13 cellular contexts compared by ENCODE assay signal in the genomic region with DNA sequence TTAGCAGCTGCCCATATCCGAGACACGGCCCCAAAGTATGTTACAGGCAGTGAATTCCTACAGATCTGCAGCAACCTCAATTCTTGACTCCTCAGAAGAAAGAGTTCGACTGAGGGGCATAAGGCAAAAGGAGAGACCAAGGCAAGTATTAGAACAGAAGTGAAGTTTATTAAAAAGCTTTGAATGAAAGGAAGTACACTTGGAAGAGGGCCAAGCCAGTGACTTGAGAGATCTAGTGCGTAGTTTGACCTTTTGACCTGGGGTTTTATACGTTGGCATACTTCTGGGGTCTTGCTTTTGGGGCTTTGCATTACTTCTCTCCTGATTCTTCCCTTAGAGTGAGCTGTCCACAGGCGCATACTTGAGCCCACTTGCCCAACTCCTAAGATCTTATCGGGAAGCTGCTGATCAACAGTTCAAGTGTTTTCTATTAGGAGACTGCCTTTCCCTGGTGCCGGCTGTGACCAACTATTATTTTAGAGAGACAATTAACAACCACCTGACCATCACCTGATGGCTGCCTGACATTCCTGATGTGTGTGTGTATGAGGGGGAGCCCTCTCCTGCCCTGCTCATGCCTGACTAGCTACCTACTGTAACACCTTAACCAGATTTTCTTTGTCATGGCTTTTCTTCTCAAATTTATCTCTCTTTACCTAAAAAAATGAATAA. TPM values are rescaled to one million over a fixed set of nuclear protein-coding genes. Genes with fewer than 3 reads are reported as not detected.
DNase-seq lines count a peak whose midpoint lies in the region; ATAC-seq and TF ChIP-seq lines count a peak whose summit lies in the region.
"Had no signal": no experiment of that assay in that cellular context is flagged by ENCODE, and none has a peak within 500 bp of the region (broad histone marks: within the 10 kb centered on the region; RNA-seq: fewer than 3 reads in every experiment).

No MANE protein-coding gene starts in this region.

- no peaks in the 10 kb centered on the region for H3K27me3 ChIP-seq in CD4-positive, alpha-beta T cell (ENCODE audit: control insufficient read depth, insufficient read depth, low read length)
- H3K27me3 ChIP-seq in HCT116 (ENCODE audit: insufficient read depth, low read length), result no peaks in the 10 kb centered on the region

- no peak for DNase-seq in CD4-positive, alpha-beta T cell
- DNase-seq in HCT116 (ENCODE audit: low read depth, low spot score), result no peak
- DNase-seq in activated T-helper 1 cell treated with anti-CD3 and anti-CD28 coated beads, Interleukin-12 subunit alpha, Interleukin-12 subunit beta, Interleukin-2, Interleukin-4 antibody, amounts not matched to agents 30 ng/mL and 10 ng/mL and 1 ng/mL, durations not matched to agents 14 hours and 24 hours and 36 hours (ENCODE audit: low spot score), result no peak
- no peak for DNase-seq in naive B cell
- no peak for DNase-seq in NCI-H510A (lab: John Stamatoyannopoulos, UW)
- DNase-seq in HUDEP-2 (lab: John Stamatoyannopoulos, UW; ENCODE audit: unreplicated experiment in 76 of 76), result no peak
- no peak for DNase-seq in Ammon's horn (ENCODE audit: low spot score)
- DNase-seq: activated CD8-positive, alpha-beta T cell treated with anti-CD3 and anti-CD28 coated beads for 36 hours; activated naive CD4-positive, alpha-beta T cell treated with anti-CD3 and anti-CD28 coated beads, Interleukin-2, amount 50 U/mL, for 16 hours; NCI-H1436; NCI-H82; stimulated activated CD8-positive, alpha-beta memory T cell treated with anti-CD3 and anti-CD28 coated beads, Interleukin-4, amount 100 ng/mL, for 48 hours had no signal

- H3K4me3 Mint-ChIP-seq in CD4-positive, alpha-beta T cell, result peak overlapping the region; percentile 96
- H3K4me3 Mint-ChIP-seq in activated T-helper 1 cell treated with anti-CD3 and anti-CD28 coated beads, Interleukin-12 subunit alpha, Interleukin-12 subunit beta, Interleukin-2, Interleukin-4 antibody, amounts not matched to agents 30 ng/mL and 10 ng/mL and 1 ng/mL, durations not matched to agents 14 hours and 24 hours and 36 hours, result peak overlapping the region; percentile 67
- H3K4me3 Mint-ChIP-seq in naive B cell, result peak overlapping the region in 7 of 8 donors; percentile 21 to 95 (median 44)

- H3K9ac ChIP-seq in HCT116 (ENCODE audit: low read length), result no peak overlapping the region

- no peaks in the 10 kb centered on the region for H3K36me3 ChIP-seq in HCT116 (ENCODE audit: control insufficient read depth in 1 of 2, insufficient read depth in 2 of 2, low read length in 2 of 2)

- H3K9me3 ChIP-seq in CD4-positive, alpha-beta T cell (ENCODE audit: control insufficient read depth, low read length), result no peaks in the 10 kb centered on the region
- H3K9me3 ChIP-seq in HCT116 (ENCODE audit: control insufficient read depth in 1 of 2, insufficient read depth in 1 of 2, low read depth in 1 of 2, low read length in 2 of 2), result no peaks in the 10 kb centered on the region

- CTCF ChIA-PET in CD4-positive, alpha-beta T cell (lab: Charles Lee), result no interaction called here
- CTCF ChIA-PET in HCT116 (lab: Charles Lee), result no interaction called here

- RAD21 ChIA-PET in HCT116 (lab: Charles Lee; ENCODE audit: low non-redundant PET in 1 of 2, low total read pairs in 2 of 2, uncharacterized antibody in 2 of 2, unreplicated experiment in 2 of 2), result no interaction called here

- no peak overlapping the region for H2AFZ ChIP-seq in HCT116 (ENCODE audit: low read depth, low read length, poor library complexity, severe bottlenecking)

- ATAC-seq in CD4-positive, alpha-beta T cell (ENCODE audit: poor library complexity), result no peak
- ATAC-seq in HCT116 (no peak), naive B cell (ENCODE audit: low read depth in 2 of 2) (no peak), GM21825 (IDR thresholded peaks at IDR 0.05; ENCODE audit: unreplicated experiment) (no peak)
- ATAC-seq: activated CD8-positive, alpha-beta T cell treated with anti-CD3 and anti-CD28 coated beads for 36 hours had no signal

- H3K36me3 Mint-ChIP-seq in CD4-positive, alpha-beta T cell (ENCODE audit: low read depth), result no peaks in the 10 kb centered on the region
- peaks cover 9% of the 10 kb centered on the region for H3K36me3 Mint-ChIP-seq in activated T-helper 1 cell treated with anti-CD3 and anti-CD28 coated beads, Interleukin-12 subunit alpha, Interleukin-12 subunit beta, Interleukin-2, Interleukin-4 antibody, amounts not matched to agents 30 ng/mL and 10 ng/mL and 1 ng/mL, durations not matched to agents 14 hours and 24 hours and 36 hours (ENCODE audit: low read depth)
- no peaks in the 10 kb centered on the region for H3K36me3 Mint-ChIP-seq in naive B cell

- TF ChIP-seq RAD21 in HCT116 (IDR thresholded peaks at IDR 0.05; ENCODE audit: low read depth), result no peak

- no peaks in the 10 kb centered on the region for H3K27me3 Mint-ChIP-seq in CD4-positive, alpha-beta T cell
- peaks cover 18% of the 10 kb centered on the region for H3K27me3 Mint-ChIP-seq in activated T-helper 1 cell treated with anti-CD3 and anti-CD28 coated beads, Interleukin-12 subunit alpha, Interleukin-12 subunit beta, Interleukin-2, Interleukin-4 antibody, amounts not matched to agents 30 ng/mL and 10 ng/mL and 1 ng/mL, durations not matched to agents 14 hours and 24 hours and 36 hours (ENCODE audit: insufficient read depth)
- no peaks in the 10 kb centered on the region for H3K27me3 Mint-ChIP-seq in naive B cell

- peaks cover 31% of the 10 kb centered on the region for H3K79me2 ChIP-seq in HCT116 (ENCODE audit: insufficient read depth, low read length)

- H3K9me3 Mint-ChIP-seq in CD4-positive, alpha-beta T cell, result no peaks in the 10 kb centered on the region
- no peaks in the 10 kb centered on the region for H3K9me3 Mint-ChIP-seq in activated T-helper 1 cell treated with anti-CD3 and anti-CD28 coated beads, Interleukin-12 subunit alpha, Interleukin-12 subunit beta, Interleukin-2, Interleukin-4 antibody, amounts not matched to agents 30 ng/mL and 10 ng/mL and 1 ng/mL, durations not matched to agents 14 hours and 24 hours and 36 hours
- no peaks in the 10 kb centered on the region for H3K9me3 Mint-ChIP-seq in naive B cell
- H3K9me3 Mint-ChIP-seq: activated CD8-positive, alpha-beta T cell treated with anti-CD3 and anti-CD28 coated beads for 36 hours had no signal

- BruUV-seq in HCT116 (replicated peaks; lab: Mats Ljungman, UMichigan), result no TSS peak

- no peak overlapping the region for H3K27ac ChIP-seq in CD4-positive, alpha-beta T cell (ENCODE audit: low read depth, low read length)
- no peak overlapping the region for H3K27ac ChIP-seq in HCT116 (ENCODE audit: low read depth, low read length)

- peaks cover 22% of the 10 kb centered on the region for H3K4me1 Mint-ChIP-seq in CD4-positive, alpha-beta T cell (ENCODE audit: low read depth)
- H3K4me1 Mint-ChIP-seq in activated T-helper 1 cell treated with anti-CD3 and anti-CD28 coated beads, Interleukin-12 subunit alpha, Interleukin-12 subunit beta, Interleukin-2, Interleukin-4 antibody, amounts not matched to agents 30 ng/mL and 10 ng/mL and 1 ng/mL, durations not matched to agents 14 hours and 24 hours and 36 hours (ENCODE audit: low read depth), result peaks cover 37% of the 10 kb centered on the region
- H3K4me1 Mint-ChIP-seq in naive B cell, result peaks cover 6 to 14% (median 8%) of the 10 kb centered on the region in 3 donors

- H3K27ac Mint-ChIP-seq in CD4-positive, alpha-beta T cell, result no peak overlapping the region
- no peak overlapping the region for H3K27ac Mint-ChIP-seq in activated T-helper 1 cell treated with anti-CD3 and anti-CD28 coated beads, Interleukin-12 subunit alpha, Interleukin-12 subunit beta, Interleukin-2, Interleukin-4 antibody, amounts not matched to agents 30 ng/mL and 10 ng/mL and 1 ng/mL, durations not matched to agents 14 hours and 24 hours and 36 hours
- peak overlapping the region in 2 of 6 donors; percentile 67 to 73 for H3K27ac Mint-ChIP-seq in naive B cell
- H3K27ac Mint-ChIP-seq: activated CD8-positive, alpha-beta T cell treated with anti-CD3 and anti-CD28 coated beads for 36 hours had no signal

- H3K4me2 ChIP-seq in HCT116 (ENCODE audit: low read length), result peak overlapping the region; percentile 99

- no peak for TF ChIP-seq CTCF in CD4-positive, alpha-beta T cell (IDR thresholded peaks at IDR 0.05)
- TF ChIP-seq CTCF in HCT116 (IDR thresholded peaks at IDR 0.05 in 2 of 3, conservative IDR thresholded peaks at IDR 0.05 in 1 of 3; ENCODE audit: borderline replicate concordance in 1 of 3, insufficient read depth in 1 of 3, low read depth in 2 of 3, low read length in 2 of 3), result no peak

- TF ChIP-seq POLR2A in HCT116 (IDR thresholded peaks at IDR 0.05; ENCODE audit: borderline replicate concordance, extremely low read depth, insufficient read depth, insufficient read length), result no peak

- peaks cover 2 to 27% of the 10 kb centered on the region in 2 experiments; a peak in 2 of 4 replicates for H3K4me1 ChIP-seq in HCT116 (ENCODE audit: control insufficient read depth in 1 of 2, insufficient read depth in 2 of 2, low read length in 2 of 2)

- POLR2A ChIA-PET in CD4-positive, alpha-beta T cell (lab: Charles Lee), result no interaction called here
- POLR2A ChIA-PET in HCT116 (lab: Charles Lee), result no interaction called here

- intact Hi-C loops in CD4-positive, alpha-beta T cell (cut with DNase I, micrococcal nuclease), result loop anchor here in 1 of 2 experiments (5.0 to 10.0 kb wide), 4 partner anchors 246 to 703 kb away; a partner anchor contains a TSS
- intact Hi-C loops in HCT116 (cut with micrococcal nuclease), result loop anchor here (5.0 kb wide), 1 partner anchor 141 kb away; a partner anchor contains a TSS
- intact Hi-C loops in activated T-helper 1 cell treated with anti-CD3 and anti-CD28 coated beads, Interleukin-12 subunit alpha, Interleukin-12 subunit beta, Interleukin-2, Interleukin-4 antibody, amounts not matched to agents 30 ng/mL and 10 ng/mL and 1 ng/mL, durations not matched to agents 14 hours and 24 hours and 36 hours (cut with micrococcal nuclease), result loop anchor here (2.0 to 5.0 kb wide), 3 partner anchors 461 to 1711 kb away; a partner anchor contains a TSS

- no peak overlapping the region for H3K4me3 ChIP-seq in HCT116 (replicated peaks in 1 of 2; ENCODE audit: low read depth in 1 of 2, low read length in 2 of 2)

- H3K9me2 ChIP-seq in HCT116 (ENCODE audit: insufficient read depth), result no peaks in the 10 kb centered on the region

- H4K20me1 ChIP-seq in HCT116 (ENCODE audit: insufficient read depth), result no peaks in the 10 kb centered on the region

TF ChIP-seq in HCT116, 20 proteins besides CTCF, POLR2A, EP300 and RAD21 (continues in another document):
- no peak for TF ChIP-seq CBX3 (IDR thresholded peaks at IDR 0.05; ENCODE audit: low read depth)
- TF ChIP-seq ZFX (IDR thresholded peaks at IDR 0.05), result no peak
- TF ChIP-seq, protein P1, sequence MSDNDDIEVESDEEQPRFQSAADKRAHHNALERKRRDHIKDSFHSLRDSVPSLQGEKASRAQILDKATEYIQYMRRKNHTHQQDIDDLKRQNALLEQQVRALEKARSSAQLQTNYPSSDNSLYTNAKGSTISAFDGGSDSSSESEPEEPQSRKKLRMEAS (IDR thresholded peaks at IDR 0.05), result no peak

RNA-seq across cellular contexts. Expression of a gene that starts 1.5 kb away (rescaled TPM):
- total RNA-seq in CD4-positive, alpha-beta T cell, result under 1 TPM; 0.39 to 0.60 TPM
- total RNA-seq in HCT116 (2021; ENCODE audit: unreplicated experiment), result 39.7 TPM
- polyA plus RNA-seq in HCT116 (2012), result 18.6 and 23.6 TPM in 2 replicates
- total RNA-seq in activated T-helper 1 cell treated with anti-CD3 and anti-CD28 coated beads, Interleukin-12 subunit alpha, Interleukin-12 subunit beta, Interleukin-2, Interleukin-4 antibody, amounts not matched to agents 30 ng/mL and 10 ng/mL and 1 ng/mL, durations not matched to agents 14 hours and 24 hours and 36 hours, result 19.6 and 21.2 TPM in 2 replicates
- polyA plus RNA-seq in naive B cell (ENCODE audit: low read depth in 6 of 6), result under 1 TPM in 1 of 6 donors, not detected in 5; 0.44 TPM

Comparison
In these comparisons a context has a peak if more than half of its experiments do, and no peak if none do; other contexts are left out.
1. H3K4me3 Mint-ChIP-seq: peak in every context shown above with its lines; median percentile 96 in CD4-positive, alpha-beta T cell; 67 in activated T-helper 1 cell treated with anti-CD3 and anti-CD28 coated beads, Interleukin-12 subunit alpha, Interleukin-12 subunit beta, Interleukin-2, Interleukin-4 antibody, amounts not matched to agents 30 ng/mL and 10 ng/mL and 1 ng/mL, durations not matched to agents 14 hours and 24 hours and 36 hours; 44 in naive B cell.
2. RNA of a gene that starts 1.5 kb away (total RNA-seq): 39.7 TPM in HCT116 (single experiment) and 19.6 to 21.2 TPM in activated T-helper 1 cell treated with anti-CD3 and anti-CD28 coated beads, Interleukin-12 subunit alpha, Interleukin-12 subunit beta, Interleukin-2, Interleukin-4 antibody, amounts not matched to agents 30 ng/mL and 10 ng/mL and 1 ng/mL, durations not matched to agents 14 hours and 24 hours and 36 hours; 0.39 to 0.60 TPM in CD4-positive, alpha-beta T cell; every median in the first group is over 10 times any median in the second.